ENCODE assay signal across 15 cellular contexts in the genomic region with DNA sequence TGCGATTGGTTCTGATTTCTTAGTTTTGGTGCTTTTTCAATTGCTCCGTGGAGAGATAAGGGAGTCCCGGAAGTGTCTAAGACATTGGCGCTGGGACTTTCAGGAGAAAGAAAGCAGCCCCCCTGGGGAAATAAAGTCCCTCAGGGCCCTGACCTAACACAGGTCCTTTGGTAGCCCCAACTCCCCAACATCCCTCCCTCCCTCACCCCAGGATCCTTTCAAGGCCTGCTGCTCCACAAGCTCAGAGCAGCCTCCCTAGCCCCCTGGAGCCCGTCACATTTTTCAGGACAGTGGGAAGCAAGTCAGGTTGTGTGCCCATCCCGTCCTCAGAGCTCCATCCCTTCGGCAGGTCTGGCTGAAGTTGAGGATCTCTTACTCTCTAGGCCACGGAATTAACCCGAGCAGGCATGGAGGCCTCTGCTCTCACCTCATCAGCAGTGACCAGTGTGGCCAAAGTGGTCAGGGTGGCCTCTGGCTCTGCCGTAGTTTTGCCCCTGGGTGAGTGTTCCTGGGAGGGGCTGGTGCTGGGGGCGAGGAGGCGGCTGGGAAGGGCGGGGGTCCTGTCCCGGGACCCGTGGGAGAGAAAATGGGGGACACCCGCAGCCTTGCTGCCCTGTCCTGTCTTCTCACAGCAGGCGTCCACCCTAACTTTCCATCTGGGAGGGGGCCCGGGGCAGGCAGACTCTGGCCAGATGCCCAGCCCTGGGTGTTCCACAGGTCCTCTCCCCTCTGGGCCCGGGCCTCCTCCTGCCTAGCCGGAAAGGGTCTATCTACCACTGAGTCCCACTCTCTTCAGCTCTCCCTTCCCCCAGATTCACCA. TPM values are rescaled to one million over a fixed set of nuclear protein-coding genes. Genes with fewer than 3 reads are reported as not detected.
DNase-seq lines count a peak whose midpoint lies in the region; ATAC-seq and TF ChIP-seq lines count a peak whose summit lies in the region.
"Had no signal": no experiment of that assay in that cellular context is flagged by ENCODE, and none has a peak within 500 bp of the region (broad histone marks: within the 10 kb centered on the region; RNA-seq: fewer than 3 reads in every experiment).

No MANE protein-coding gene starts in this region.

- no peaks in the 10 kb centered on the region for H3K27me3 ChIP-seq in rectal smooth muscle tissue (ENCODE audit: control insufficient read depth, insufficient read depth, low read length)

- ATAC-seq in left cardiac atrium (peak in 1 of 2 donors; percentile 6), Right ventricle myocardium inferior (no peak), esophagus mucosa (no peak), GM18870 (IDR thresholded peaks at IDR 0.05; ENCODE audit: unreplicated experiment) (no peak)
- ATAC-seq: natural killer cell had no signal

- intact Hi-C loops in left cardiac atrium (cut with DNase I): no loop called here
- intact Hi-C loops in Right ventricle myocardium inferior (cut with DNase I): no loop called here

- no peak for TF ChIP-seq CTCF in fibroblast of villous mesenchyme (IDR thresholded peaks at IDR 0.05; ENCODE audit: insufficient read depth, low read depth, low read length)

- H3K4me3 ChIP-seq in fibroblast of villous mesenchyme (ENCODE audit: low read depth, low read length): peak overlapping the region; percentile 36
- H3K4me3 ChIP-seq in rectal smooth muscle tissue (ENCODE audit: low read length): peak overlapping the region; percentile 67
- H3K4me3 ChIP-seq: SK-N-MC, smooth muscle cell had no signal

- H3K27ac ChIP-seq in rectal smooth muscle tissue (ENCODE audit: low read depth, low read length): no peak overlapping the region
- H3K27ac ChIP-seq: SK-N-MC had no signal

- peak; percentile 63 for DNase-seq in left cardiac atrium
- DNase-seq in Right ventricle myocardium inferior (ENCODE audit: missing footprints): no peak
- no peak for DNase-seq in fibroblast of villous mesenchyme (ENCODE audit: low read depth)
- DNase-seq in activated naive CD4-positive, alpha-beta T cell treated with Interleukin-2 at 50 U/mL for 16 hours: no peak
- DNase-seq in NCI-H1436 (lab: John Stamatoyannopoulos, UW): no peak
- DNase-seq: activated B cell treated with CpG ODN at 0.5 μM for 24 hours, DMS 273 treated with DMSO at 0.1 percent for 48 hours, Kasumi-1, natural killer cell, NCI-H1930 had no signal

- no peaks in the 10 kb centered on the region for H3K36me3 ChIP-seq in rectal smooth muscle tissue (ENCODE audit: control insufficient read depth, insufficient read depth, low read length)

- no peaks in the 10 kb centered on the region for H3K4me1 ChIP-seq in rectal smooth muscle tissue (ENCODE audit: control insufficient read depth, insufficient read depth, low read length)

- H3K9ac ChIP-seq in rectal smooth muscle tissue (ENCODE audit: low read length): peak overlapping the region; percentile 32

RNA-seq across cellular contexts. Expression of a gene that starts 0.9 kb away (rescaled TPM):
- total RNA-seq in left cardiac atrium (100 to 1,000 TPM; 138 to 441 TPM), Right ventricle myocardium inferior (164 TPM), fibroblast of villous mesenchyme (51.4 and 103 TPM in 2 replicates), esophagus mucosa (70.2 TPM)

RNA-seq across cellular contexts. Expression of a gene that starts 17.9 kb away (rescaled TPM):
- total RNA-seq in left cardiac atrium (10 to 100 TPM; 58.7 to 63.3 TPM), Right ventricle myocardium inferior (52.4 TPM), fibroblast of villous mesenchyme (94.1 and 102 TPM in 2 replicates), esophagus mucosa (30.8 TPM)

RNA-seq across cellular contexts. Expression of a gene that starts 30.4 kb away (rescaled TPM):
- 10 to 100 TPM; 10.5 to 13.8 TPM for total RNA-seq in left cardiac atrium
- 10.7 TPM for total RNA-seq in Right ventricle myocardium inferior
- 9.9 and 15.8 TPM in 2 replicates for total RNA-seq in fibroblast of villous mesenchyme
- 18.1 TPM for total RNA-seq in esophagus mucosa

RNA-seq across cellular contexts. Expression of a gene that starts 30.5 kb away (rescaled TPM):
- 100 to 1,000 TPM; 166 to 253 TPM for total RNA-seq in left cardiac atrium
- total RNA-seq in Right ventricle myocardium inferior: 187 TPM
- 92.1 and 128 TPM in 2 replicates for total RNA-seq in fibroblast of villous mesenchyme
- total RNA-seq in esophagus mucosa: 67.3 TPM
